Comparison of ENCODE assay signal across 24 cellular contexts in genomic region chr10:113977174-113977573, GRCh38.
"Had no signal": no experiment of that assay in that cellular context is flagged by ENCODE, and none has a peak within 500 bp of the region (broad histone marks: within the 10 kb centered on the region; RNA-seq: fewer than 3 reads in every experiment).

No MANE protein-coding gene starts in this region.

- H3K4me1 ChIP-seq: colonic mucosa, esophagus squamous epithelium, gastrocnemius medialis, left lung had no signal

- H3K4me3 ChIP-seq: colonic mucosa, dorsolateral prefrontal cortex, esophagus squamous epithelium, gastrocnemius medialis, heart right ventricle, left lung, lower lobe of right lung, mucosa of descending colon had no signal

- ATAC-seq: gastrocnemius medialis, heart right ventricle, left cardiac atrium, left lung, left ventricle myocardium superior, lower lobe of right lung, mucosa of descending colon had no signal

- H3K27ac ChIP-seq: colonic mucosa, esophagus squamous epithelium, gastrocnemius medialis, heart right ventricle, left lung, lower lobe of right lung had no signal

- H3K4me3 Mint-ChIP-seq: mesothelial cell of epicardium, naive B cell had no signal

- H3K36me3 ChIP-seq: colonic mucosa, esophagus squamous epithelium, gastrocnemius medialis, heart right ventricle, left lung, lower lobe of right lung had no signal

- H3K27me3 ChIP-seq: colonic mucosa, dorsolateral prefrontal cortex, gastrocnemius medialis, heart right ventricle, left lung had no signal

- H3K9me3 ChIP-seq: colonic mucosa, esophagus squamous epithelium, gastrocnemius medialis, heart right ventricle, lower lobe of right lung, mucosa of descending colon had no signal

- H3K27ac Mint-ChIP-seq: mesothelial cell of epicardium, naive B cell had no signal

- H3K36me3 Mint-ChIP-seq: mesothelial cell of epicardium, naive B cell had no signal

- DNase-seq: colonic mucosa; dermis blood vessel endothelial cell; dorsolateral prefrontal cortex; effector CD4-positive, alpha-beta T cell; effector memory CD4-positive, alpha-beta T cell; esophagus squamous epithelium; foreskin fibroblast; foreskin melanocyte; gastrocnemius medialis; glutamatergic neuron; head of caudate nucleus; heart right ventricle; hippocampal formation; left cardiac atrium; left lung; left ventricle myocardium superior; lower lobe of right lung; mesenchymal stem cell; mucosa of descending colon; naive B cell had no signal

- FAIRE-seq: endothelial cell of umbilical vein, islet of Langerhans, keratinocyte had no signal
